13 cellular contexts compared by ENCODE assay signal in the genomic region with DNA sequence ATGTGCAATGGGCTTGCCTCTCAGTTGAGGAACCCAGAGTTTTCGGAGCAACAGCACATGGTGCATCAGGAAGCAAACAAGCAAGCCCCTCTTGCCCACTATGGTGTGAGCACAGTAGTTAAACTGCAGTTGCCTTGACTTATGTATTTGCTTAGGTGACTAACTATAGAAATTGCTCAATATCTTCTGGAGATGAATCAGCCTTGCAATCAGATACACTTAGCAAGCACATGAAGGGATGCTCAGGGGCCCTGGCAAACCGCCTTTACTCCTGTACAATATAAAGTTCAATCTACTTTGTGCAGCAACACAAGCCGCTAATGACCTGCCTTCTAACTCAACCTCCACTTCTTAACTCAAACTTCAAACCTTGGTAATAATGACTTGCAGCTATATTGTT.
A peak's percentile ranks its signal among the peaks of the same experiment; 100 is the strongest.
DNase-seq lines count a peak whose midpoint lies in the region; ATAC-seq, FAIRE-seq and TF ChIP-seq lines count a peak whose summit lies in the region.
"Had no signal": no experiment of that assay in that cellular context is flagged by ENCODE, and none has a peak within 500 bp of the region (broad histone marks: within the 10 kb centered on the region; RNA-seq: fewer than 3 reads in every experiment).

No MANE protein-coding gene starts in this region.

- FAIRE-seq in HepG2 (lab: Jason Lieb, UNC), result no peak

- H3K9me3 ChIP-seq in HepG2 (ENCODE audit: low read length), result peaks cover 54% of the 10 kb centered on the region; the same call in 1 of the 2 replicates

- H2AFZ ChIP-seq in HepG2 (ENCODE audit: low read length), result no peak overlapping the region

- BruUV-seq in HepG2 (replicated peaks; lab: Mats Ljungman, UMichigan), result no TSS peak

- no peaks in the 10 kb centered on the region for H3K36me3 ChIP-seq in HepG2 (replicated peaks in 1 of 2; ENCODE audit: control insufficient read depth in 1 of 2, insufficient read depth in 2 of 2, low read length in 2 of 2)

- in situ Hi-C loops in HepG2 (cut with HindIII; ENCODE audit: extremely low pct_ligation_motif_present, low pct_unique_long_range_greater_than_20kb), result no loop called here

- no peak for TF ChIP-seq POLR2A in NB4 (IDR thresholded peaks at IDR 0.05; ENCODE audit: extremely low read depth, insufficient read length)
- TF ChIP-seq POLR2A in HepG2 (IDR thresholded peaks at IDR 0.05; ENCODE audit: insufficient read depth in 1 of 2, low read depth in 2 of 2, low read length in 2 of 2), result no peak

- no peak for TF ChIP-seq EP300 in HepG2 (IDR thresholded peaks at IDR 0.05; ENCODE audit: low read depth in 2 of 2, low read length in 2 of 2)
- no peak for TF ChIP-seq EP300 in HepG2 (CRISPR knock-in tag; IDR thresholded peaks at IDR 0.05; ENCODE audit: borderline replicate concordance)

- peak; percentile 31 for DNase-seq in GM04503 (ENCODE audit: low read depth)
- peak; percentile 18 for DNase-seq in NB4 (ENCODE audit: low read depth)
- DNase-seq in brain pericyte (ENCODE audit: low read depth, low spot score), result peak; percentile 8
- peak; percentile 8 for DNase-seq in HepG2 (ENCODE audit: low spot score)
- DNase-seq in cortex of kidney (lab: John Stamatoyannopoulos, UW), result no peak
- no peak for DNase-seq in activated CD8-positive, alpha-beta memory T cell treated with anti-CD3 and anti-CD28 coated beads, Interleukin-2, amount 50 U/mL, for 48 hours
- no peak for DNase-seq in pons (ENCODE audit: low spot score)
- DNase-seq: glutamatergic neuron, left cardiac atrium, naive B cell, NCI-H187 had no signal

- no peaks in the 10 kb centered on the region for H4K20me1 ChIP-seq in HepG2 (ENCODE audit: insufficient read depth, low read length)

- H3K27me3 ChIP-seq in HepG2 (ENCODE audit: control insufficient read depth in 1 of 2, insufficient read depth in 2 of 2, low read length in 2 of 2), result no peaks in the 10 kb centered on the region

- no peaks in the 10 kb centered on the region for H3K79me2 ChIP-seq in HepG2 (ENCODE audit: insufficient read depth, low read length)

- H3K4me3 ChIP-seq in NB4 (ENCODE audit: low read depth, low read length), result no peak overlapping the region
- no peak overlapping the region for H3K4me3 ChIP-seq in HepG2 (replicated peaks in 1 of 3; ENCODE audit: insufficient read depth in 1 of 3, low read depth in 2 of 3, low read length in 3 of 3)

- CTCF ChIA-PET in HepG2 (lab: Yijun Ruan, JAX; ENCODE audit: low intra/inter-chr PET ratio, low total read pairs), result no interaction called here

- intact Hi-C loops in HepG2 (cut with micrococcal nuclease; ENCODE audit: unreplicated experiment), result no loop called here

- 0% methylated on average over 2 of the region's 3 CpGs for WGBS in HepG2 (ENCODE audit: low lambda C conversion rate)

- no peak overlapping the region for H3K4me2 ChIP-seq in HepG2 (ENCODE audit: low read depth, low read length)

- no peak overlapping the region for H3K27ac ChIP-seq in HepG2 (ENCODE audit: extremely low read length, insufficient read depth, low read length)

- no peak overlapping the region for H3K9ac ChIP-seq in HepG2 (ENCODE audit: insufficient read depth, low read depth, low read length)

- POLR2A ChIA-PET in HepG2 (lab: Yijun Ruan, JAX), result no interaction called here

- no peak for TF ChIP-seq RAD21 in HepG2 (CRISPR knock-in tag; IDR thresholded peaks at IDR 0.05)

- ATAC-seq in HepG2, result no peak; the same call in 2 of the 3 replicates
- no peak for ATAC-seq in HG03342 (IDR thresholded peaks at IDR 0.05; ENCODE audit: unreplicated experiment)
- ATAC-seq: left cardiac atrium, right cardiac atrium had no signal

- no peak for TF ChIP-seq CTCF in NB4 (IDR thresholded peaks at IDR 0.05; ENCODE audit: low read depth, low read length)
- TF ChIP-seq CTCF in HepG2 (CRISPR knock-in tag; IDR thresholded peaks at IDR 0.05), result no peak

- no peaks in the 10 kb centered on the region for H3K4me1 ChIP-seq in HepG2 (ENCODE audit: insufficient read depth, low read length)

TF ChIP-seq in HepG2, 621 proteins besides CTCF, POLR2A, EP300 and RAD21 (continues in another document):
- TF ChIP-seq FOSL2 (CRISPR knock-in tag; IDR thresholded peaks at IDR 0.05) (peak; percentile 84), STAG1 (CRISPR knock-in tag; IDR thresholded peaks at IDR 0.05) (no peak), CEBPB (IDR thresholded peaks at IDR 0.05; ENCODE audit: borderline replicate concordance, low read depth, low read length) (peak; percentile 74; the same call in 1 of the 2 replicates), TCF7 (IDR thresholded peaks at IDR 0.05; ENCODE audit: low read depth) (no peak), TAF15 (IDR thresholded peaks at IDR 0.05; ENCODE audit: low read depth, low read length, poor library complexity, severe bottlenecking) (no peak), SP2 (CRISPR knock-in tag; IDR thresholded peaks at IDR 0.05) (no peak), IKZF5 (CRISPR knock-in tag; IDR thresholded peaks at IDR 0.05) (no peak), HINFP (CRISPR knock-in tag; IDR thresholded peaks at IDR 0.05; ENCODE audit: low read depth) (no peak), SNRNP70 (IDR thresholded peaks at IDR 0.05; ENCODE audit: low read depth, low read length) (no peak), JUND (CRISPR knock-in tag; IDR thresholded peaks at IDR 0.05) (no peak)
- TF ChIP-seq, protein P1, sequence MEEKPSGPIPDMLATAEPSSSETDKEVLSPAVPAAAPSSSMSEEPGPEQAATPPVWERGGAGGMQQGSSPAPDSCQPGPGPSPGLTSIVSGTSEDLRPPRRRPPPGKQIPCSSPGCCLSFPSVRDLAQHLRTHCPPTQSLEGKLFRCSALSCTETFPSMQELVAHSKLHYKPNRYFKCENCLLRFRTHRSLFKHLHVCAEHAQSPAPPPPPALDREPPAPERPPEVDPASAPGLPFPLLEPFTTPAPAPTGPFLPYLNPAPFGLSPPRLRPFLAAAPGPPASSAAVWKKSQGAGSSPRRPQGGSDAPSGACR (CRISPR knock-in tag; IDR thresholded peaks at IDR 0.05), result no peak

Comparison
In these comparisons a context has a peak if more than half of its experiments do, and no peak if none do; other contexts are left out.
1. DNase-seq: peak in GM04503 (single experiment), NB4 (single experiment), brain pericyte (single experiment) and HepG2 (single experiment); none in cortex of kidney (single experiment), activated CD8-positive, alpha-beta memory T cell treated with anti-CD3 and anti-CD28 coated beads, Interleukin-2, amount 50 U/mL, for 48 hours (single experiment) and pons (single experiment).